8 cellular contexts compared by ENCODE assay signal in the genomic region with DNA sequence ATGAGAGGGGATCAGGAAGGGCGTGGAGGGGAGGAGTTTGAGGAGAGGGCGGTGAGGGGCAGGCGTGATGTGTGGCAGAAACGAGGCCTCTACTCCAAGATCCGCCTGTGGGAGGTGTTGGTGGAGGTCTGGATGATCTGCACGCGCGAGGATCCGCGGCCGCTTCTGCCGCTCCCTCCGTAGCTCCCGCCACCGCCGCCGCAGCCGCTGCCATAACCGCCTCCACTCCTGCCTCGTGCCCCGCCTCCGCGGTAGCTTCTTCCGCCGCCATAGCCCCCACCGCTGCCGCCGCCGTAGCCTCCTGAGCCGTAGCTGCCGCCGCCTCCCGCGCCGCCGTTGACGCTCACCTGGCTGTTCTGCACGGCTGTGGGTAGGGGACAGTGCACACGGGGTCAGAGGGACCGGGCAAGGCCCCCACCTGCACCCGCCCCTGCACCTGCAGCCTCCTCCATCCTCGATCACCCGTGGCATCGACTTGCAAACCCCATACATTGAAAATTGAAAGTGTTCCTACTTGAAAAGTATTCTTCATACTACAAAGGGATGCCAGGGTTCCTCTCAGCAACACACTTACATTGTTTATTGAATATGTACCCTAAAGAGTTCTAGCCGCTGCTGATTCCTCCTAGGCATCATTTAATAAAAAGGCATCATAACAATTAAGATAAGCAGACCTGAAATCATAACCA. TPM values are rescaled to one million over a fixed set of nuclear protein-coding genes. Genes with fewer than 3 reads are reported as not detected.
DNase-seq lines count a peak whose midpoint lies in the region; ATAC-seq, FAIRE-seq and TF ChIP-seq lines count a peak whose summit lies in the region.

No MANE protein-coding gene starts in this region.

- DNase-seq in NCI-H774 (lab: John Stamatoyannopoulos, UW) (peak; percentile 16), kidney (peak; percentile 69)
- peak; percentile 13 for DNase-seq in activated gamma-delta T cell treated with anti-CD3 and anti-CD28 coated beads, Interleukin-2, amount 50 U/mL, for 16 hours (ENCODE audit: low read depth)
- DNase-seq in stimulated activated CD4-positive, alpha-beta T cell treated with anti-CD3 and anti-CD28 coated beads, TNF-alpha, amount 100 ng/mL, for 1 hour (ENCODE audit: low read depth in 3 of 3, low spot score in 1 of 3), result peak; percentile 8 to 25 (median 20)

- H3K27ac ChIP-seq in BLaER1, result no peak overlapping the region
- no peak overlapping the region for H3K27ac ChIP-seq in kidney (ENCODE audit: low read depth in 2 of 2, low read length in 2 of 2)

- H3K4me1 ChIP-seq in BLaER1 (peaks cover 9% of the 10 kb centered on the region), kidney (ENCODE audit: control insufficient read depth in 1 of 2, insufficient read depth in 1 of 2, low read depth in 1 of 2, low read length in 2 of 2) (peaks cover 0 to 3% of the 10 kb centered on the region in 2 donors)

- ATAC-seq in GM19455 (IDR thresholded peaks at IDR 0.05; ENCODE audit: unreplicated experiment), result no peak
- ATAC-seq in HG03108 (IDR thresholded peaks at IDR 0.05; ENCODE audit: unreplicated experiment), result no peak
- no peak for ATAC-seq in GM19324 (IDR thresholded peaks at IDR 0.05; ENCODE audit: low FRiP score, unreplicated experiment)

- H3K36me3 ChIP-seq in BLaER1, result no peaks in the 10 kb centered on the region
- H3K36me3 ChIP-seq in kidney (ENCODE audit: control insufficient read depth in 1 of 2, insufficient read depth in 2 of 2, low read length in 2 of 2), result no peaks in the 10 kb centered on the region

- no peaks in the 10 kb centered on the region for H4K20me1 ChIP-seq in BLaER1

- peak overlapping the region; percentile 41; the same call in 1 of the 2 replicates for H3K9ac ChIP-seq in BLaER1
- H3K9ac ChIP-seq in kidney (ENCODE audit: low read length in 2 of 2), result no peak overlapping the region

- peak overlapping the region; percentile 59 for H3K4me3 ChIP-seq in BLaER1
- peak overlapping the region; percentile 10 to 43 for H3K4me3 ChIP-seq in kidney (ENCODE audit: low read length in 2 of 2)

- no peak for TF ChIP-seq CTCF in kidney (IDR thresholded peaks at IDR 0.05; ENCODE audit: borderline replicate concordance, extremely low read depth, insufficient read depth)

- no peaks in the 10 kb centered on the region for H3K9me3 ChIP-seq in BLaER1
- H3K9me3 ChIP-seq in kidney (ENCODE audit: control insufficient read depth in 1 of 2, low read length in 2 of 2), result no peaks in the 10 kb centered on the region

- intact Hi-C loops in kidney (cut with DNase I), result no loop called here

- peaks cover 43% of the 10 kb centered on the region for H3K27me3 ChIP-seq in BLaER1

- no peak for FAIRE-seq in kidney (lab: Jason Lieb, UNC)

- H3K4me2 ChIP-seq in BLaER1, result peak overlapping the region; percentile 82

RNA-seq across cellular contexts. Expression of gene KRT1, which starts 11.0 kb away (rescaled TPM):
- not detected for total RNA-seq in kidney
- polyA plus RNA-seq in kidney (ENCODE audit: insufficient read depth, low read depth, low replicate concordance), result not detected

RNA-seq across cellular contexts. Expression of gene KRT77, which starts 12.1 kb away (rescaled TPM):
- total RNA-seq in kidney, result not detected
- not detected for polyA plus RNA-seq in kidney (ENCODE audit: insufficient read depth, low read depth, low replicate concordance)

RNA-seq across cellular contexts. Expression of gene KRT2, which starts 39.2 kb away (rescaled TPM):
- total RNA-seq in kidney, result not detected
- not detected for polyA plus RNA-seq in kidney (ENCODE audit: insufficient read depth, low read depth, low replicate concordance)

Comparison
In these comparisons a context has a peak if more than half of its experiments do, and no peak if none do; other contexts are left out.
1. DNase-seq: peak in every context shown above with its lines; median percentile 69 in kidney; 20 in stimulated activated CD4-positive, alpha-beta T cell treated with anti-CD3 and anti-CD28 coated beads, TNF-alpha, amount 100 ng/mL, for 1 hour; 16 in NCI-H774; 13 in activated gamma-delta T cell treated with anti-CD3 and anti-CD28 coated beads, Interleukin-2, amount 50 U/mL, for 16 hours.